Comparison of ENCODE assay signal across 14 cellular contexts in genomic region chr9:123456011-123456410, GRCh38.
DNase-seq lines count a peak whose midpoint lies in the region; ATAC-seq and TF ChIP-seq lines count a peak whose summit lies in the region.
"Had no signal": no experiment of that assay in that cellular context is flagged by ENCODE, and none has a peak within 500 bp of the region (broad histone marks: within the 10 kb centered on the region; RNA-seq: fewer than 3 reads in every experiment).

No MANE protein-coding gene starts in this region.

- no peak for TF ChIP-seq EP300 in transverse colon (IDR thresholded peaks at IDR 0.05; ENCODE audit: low read depth)

- no TSS peak for BruUV-seq in Caco-2 (replicated peaks; lab: Mats Ljungman, UMichigan)

- CTCF ChIA-PET in Caco-2 (lab: Charles Lee), result no interaction called here

- WGBS in transverse colon (ENCODE audit: low coverage in 1 of 2), 2 donors, result 47% methylated on average over 3 of the region's 3 CpGs; no CpG with 5 or more reads in 1 of the 2 donors

- H3K27ac ChIP-seq in SJCRH30 (peak overlapping the region; percentile 35), coronary artery (no peak overlapping the region), muscle layer of duodenum (ENCODE audit: low read length) (peak overlapping the region; percentile 2), transverse colon (peak overlapping the region; percentile 77 to 82 (median 82))
- H3K27ac ChIP-seq: A549 had no signal

- H3K27me3 Mint-ChIP-seq in Caco-2 (ENCODE audit: insufficient read depth, unreplicated experiment), result no peaks in the 10 kb centered on the region
- H3K27me3 Mint-ChIP-seq: CD8-positive, alpha-beta memory T cell had no signal

- no peak for ATAC-seq in GM21367 (IDR thresholded peaks at IDR 0.05; ENCODE audit: unreplicated experiment)
- ATAC-seq: A549, HepG2 had no signal

- TF ChIP-seq CTCF in coronary artery (IDR thresholded peaks at IDR 0.05), result no peak
- TF ChIP-seq CTCF in transverse colon (IDR thresholded peaks at IDR 0.05), result no peak
- no peak for TF ChIP-seq CTCF in Caco-2 (IDR thresholded peaks at IDR 0.05; ENCODE audit: insufficient read depth in 1 of 2, low read depth in 1 of 2, low read length in 1 of 2, severe bottlenecking in 1 of 2, unreplicated experiment in 1 of 2)

- in situ Hi-C loops in transverse colon (cut with MboI; ENCODE audit: low pct_ligation_motif_present in 1 of 4, low pct_unique_long_range_greater_than_20kb in 1 of 4, low sequenced_read_pairs in 3 of 4), result no loop called here

- H3K9me3 ChIP-seq in SJCRH30 (replicated peaks), result no peaks in the 10 kb centered on the region
- H3K9me3 ChIP-seq in muscle layer of duodenum (ENCODE audit: control insufficient read depth in 1 of 2, low read length in 2 of 2), result no peaks in the 10 kb centered on the region
- H3K9me3 ChIP-seq in transverse colon, result no peaks in the 10 kb centered on the region
- no peaks in the 10 kb centered on the region for H3K9me3 ChIP-seq in Caco-2
- H3K9me3 ChIP-seq: A549 had no signal

- H3K36me3 ChIP-seq in SJCRH30, result no peaks in the 10 kb centered on the region
- H3K36me3 ChIP-seq in muscle layer of duodenum (ENCODE audit: control insufficient read depth in 1 of 2, insufficient read depth in 2 of 2, low read length in 2 of 2), result peaks cover 0 to 14% of the 10 kb centered on the region in 2 donors
- peaks cover 0 to 15% (median 0%) of the 10 kb centered on the region in 4 donors for H3K36me3 ChIP-seq in transverse colon
- H3K36me3 ChIP-seq in Caco-2 (ENCODE audit: control insufficient read depth, insufficient read depth, low read length), result no peaks in the 10 kb centered on the region; the same call in 1 of the 2 replicates

- H3K27ac Mint-ChIP-seq in Caco-2 (ENCODE audit: unreplicated experiment), result no peak overlapping the region
- H3K27ac Mint-ChIP-seq: HFFc6 had no signal

- H3K4me3 ChIP-seq in SJCRH30 (no peak overlapping the region), coronary artery (no peak overlapping the region), muscle layer of duodenum (ENCODE audit: low read depth in 1 of 2, low read length in 2 of 2) (no peak overlapping the region), transverse colon (no peak overlapping the region), Caco-2 (ENCODE audit: low read depth, low read length) (no peak overlapping the region)
- H3K4me3 ChIP-seq: A549 had no signal

- H3K36me3 Mint-ChIP-seq in Caco-2 (ENCODE audit: insufficient read depth, unreplicated experiment), result peaks cover 15% of the 10 kb centered on the region

- H3K4me1 Mint-ChIP-seq in Caco-2 (ENCODE audit: low read depth, unreplicated experiment), result no peaks in the 10 kb centered on the region
- H3K4me1 Mint-ChIP-seq: CD8-positive, alpha-beta memory T cell had no signal

- intact Hi-C loops in transverse colon (cut with DNase I; ENCODE audit: low total_unique reads) (no loop called here), Caco-2 (cut with micrococcal nuclease; ENCODE audit: unreplicated experiment) (no loop called here)

- H3K9me3 Mint-ChIP-seq in Caco-2 (ENCODE audit: unreplicated experiment), result no peaks in the 10 kb centered on the region
- H3K9me3 Mint-ChIP-seq: CD8-positive, alpha-beta memory T cell; HFFc6 had no signal

- no peak for DNase-seq in SJCRH30
- peak; percentile 11 for DNase-seq in coronary artery (ENCODE audit: low spot score)
- peak; percentile 80 for DNase-seq in transverse colon
- DNase-seq in Caco-2, result no peak
- DNase-seq in stimulated activated CD4-positive, alpha-beta T cell treated with anti-CD3 and anti-CD28 coated beads, Interleukin-4, amount 100 ng/mL, for 1 hour, result no peak
- DNase-seq: CD8-positive, alpha-beta memory T cell; DMS53; GF-D8; HCEC 1CT; HFFc6 had no signal

- POLR2A ChIA-PET in Caco-2 (lab: Charles Lee), result no interaction called here

- TF ChIP-seq POLR2A in transverse colon (IDR thresholded peaks at IDR 0.05), result no peak

- H3K27me3 ChIP-seq in SJCRH30 (no peaks in the 10 kb centered on the region), muscle layer of duodenum (ENCODE audit: low read depth, low read length) (no peaks in the 10 kb centered on the region), transverse colon (no peaks in the 10 kb centered on the region), Caco-2 (replicated peaks; ENCODE audit: control insufficient read depth, insufficient read depth, low read length) (no peaks in the 10 kb centered on the region)

- peaks cover 31% of the 10 kb centered on the region for H3K4me1 ChIP-seq in SJCRH30
- H3K4me1 ChIP-seq in muscle layer of duodenum (ENCODE audit: control insufficient read depth in 1 of 2, insufficient read depth in 2 of 2, low read length in 2 of 2), result no peaks in the 10 kb centered on the region
- H3K4me1 ChIP-seq in transverse colon, result peaks cover 3 to 61% (median 32%) of the 10 kb centered on the region in 4 donors
- H3K4me1 ChIP-seq in Caco-2, result no peaks in the 10 kb centered on the region
- H3K4me1 ChIP-seq: A549 had no signal

- H3K4me3 Mint-ChIP-seq in Caco-2 (ENCODE audit: unreplicated experiment), result no peak overlapping the region
- H3K4me3 Mint-ChIP-seq: CD8-positive, alpha-beta memory T cell; HFFc6 had no signal

Comparison
In these comparisons a context has a peak if more than half of its experiments do, and no peak if none do; other contexts are left out.
1. DNase-seq: peak in coronary artery (single experiment) and transverse colon (single experiment); none in SJCRH30 (0 of 2), Caco-2 (0 of 2) and stimulated activated CD4-positive, alpha-beta T cell treated with anti-CD3 and anti-CD28 coated beads, Interleukin-4, amount 100 ng/mL, for 1 hour (single experiment).
2. H3K27ac ChIP-seq: peak in SJCRH30 (single experiment), muscle layer of duodenum (single experiment) and transverse colon (4 of 4); none in coronary artery (0 of 2).